1 cellular context compared by ENCODE assay signal in the genomic region with DNA sequence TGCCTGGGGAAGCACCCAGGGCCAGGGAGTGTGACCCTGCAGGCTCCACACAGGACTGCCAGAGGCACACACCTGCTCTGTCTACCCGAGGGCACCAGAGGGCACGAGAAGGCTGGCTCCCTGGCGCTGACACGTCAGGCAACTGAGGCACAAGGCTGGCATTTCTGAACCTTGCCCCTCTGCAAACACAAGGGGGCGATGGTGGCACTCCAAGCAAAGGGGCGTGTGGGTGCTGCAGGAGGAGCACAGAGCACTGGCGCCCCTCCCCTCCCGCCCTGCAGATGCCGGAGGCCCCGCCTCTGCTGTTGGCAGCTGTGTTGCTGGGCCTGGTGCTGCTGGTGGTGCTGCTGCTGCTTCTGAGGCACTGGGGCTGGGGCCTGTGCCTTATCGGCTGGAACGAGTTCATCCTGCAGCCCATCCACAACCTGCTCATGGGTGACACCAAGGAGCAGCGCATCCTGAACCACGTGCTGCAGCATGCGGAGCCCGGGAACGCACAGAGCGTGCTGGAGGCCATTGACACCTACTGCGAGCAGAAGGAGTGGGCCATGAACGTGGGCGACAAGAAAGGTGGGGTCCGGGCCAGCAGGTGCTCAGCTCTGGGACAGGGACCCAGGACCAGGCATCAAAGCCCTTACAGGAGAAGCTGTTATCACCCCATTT.
TF ChIP-seq lines count a peak whose summit lies in the region.

No MANE protein-coding gene starts in this region.

TF ChIP-seq in endothelial cell of umbilical vein, 7 proteins besides CTCF, POLR2A, EP300 and RAD21:
- TF ChIP-seq EZH2 (IDR thresholded peaks at IDR 0.05; ENCODE audit: borderline replicate concordance, low read depth, low read length, severe bottlenecking) (no peak), JUN (IDR thresholded peaks at IDR 0.05; ENCODE audit: borderline replicate concordance, insufficient read depth, insufficient read length, low read depth) (no peak), POLR2AphosphoS5 (IDR thresholded peaks at IDR 0.05; ENCODE audit: insufficient read depth, low read depth, low read length) (no peak)
